In the genomic region with DNA sequence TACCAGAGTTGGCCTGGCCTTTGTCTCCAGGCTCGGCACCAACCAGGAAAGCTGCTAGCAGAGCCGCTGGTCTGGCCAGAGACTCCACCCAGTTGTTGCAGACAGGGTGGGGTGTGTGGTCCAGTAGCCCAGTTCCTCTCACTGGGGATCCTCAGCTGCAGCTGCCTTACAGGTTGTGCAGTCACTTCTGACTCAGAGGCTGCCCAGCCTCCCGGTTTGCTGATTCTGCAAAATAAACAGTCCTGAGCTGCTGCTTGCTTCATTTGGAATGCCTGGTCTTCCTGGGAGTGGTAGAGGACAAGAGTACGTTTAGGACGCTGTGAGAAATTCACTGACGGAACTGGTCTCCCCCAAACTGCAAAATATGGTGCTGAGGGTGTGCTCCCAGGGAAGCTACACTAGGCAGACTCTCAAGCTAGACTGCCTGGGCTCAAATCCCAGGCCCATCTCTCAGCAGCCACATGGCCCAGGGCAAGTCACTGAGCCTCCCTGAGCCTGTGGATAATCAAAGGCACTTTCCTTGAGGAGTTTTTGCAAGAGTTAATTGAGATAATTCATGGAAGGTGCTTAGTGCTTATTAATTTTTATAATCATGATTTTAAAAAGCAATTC, we compare ENCODE assay signal across 11 cellular contexts.
A peak's percentile ranks its signal among the peaks of the same experiment; 100 is the strongest.
DNase-seq lines count a peak whose midpoint lies in the region; ATAC-seq and TF ChIP-seq lines count a peak whose summit lies in the region.
"Had no signal": no experiment of that assay in that cellular context is flagged by ENCODE, and none has a peak within 500 bp of the region (broad histone marks: within the 10 kb centered on the region; RNA-seq: fewer than 3 reads in every experiment).

No MANE protein-coding gene starts in this region.

- H3K4me3 Mint-ChIP-seq in type B pancreatic cell, result no peak overlapping the region
- no peak overlapping the region for H3K4me3 Mint-ChIP-seq in activated naive CD8-positive, alpha-beta T cell treated with anti-CD3 and anti-CD28 coated beads for 36 hours
- H3K4me3 Mint-ChIP-seq: activated naive CD4-positive, alpha-beta T cell treated with anti-CD3 and anti-CD28 coated beads for 36 hours had no signal

- H3K4me3 ChIP-seq in RWPE2 (ENCODE audit: severe bottlenecking) (no peak overlapping the region), BE2C (ENCODE audit: low read depth, low read length) (no peak overlapping the region)

- H3K9me3 ChIP-seq in RWPE2 (ENCODE audit: severe bottlenecking) (no peaks in the 10 kb centered on the region), BE2C (no peaks in the 10 kb centered on the region)

- ATAC-seq in RWPE2 (ENCODE audit: low read depth), result peak; percentile 99

- H3K4me1 ChIP-seq in RWPE2 (ENCODE audit: insufficient read depth, poor library complexity, severe bottlenecking), result peaks cover 10% of the 10 kb centered on the region
- no peaks in the 10 kb centered on the region for H3K4me1 ChIP-seq in BE2C

- no peaks in the 10 kb centered on the region for H3K36me3 Mint-ChIP-seq in type B pancreatic cell
- H3K36me3 Mint-ChIP-seq in activated naive CD8-positive, alpha-beta T cell treated with anti-CD3 and anti-CD28 coated beads for 36 hours, result no peaks in the 10 kb centered on the region

- DNase-seq in DMS53 (lab: John Stamatoyannopoulos, UW) (peak; percentile 13), DMS53 treated with DMSO at 0.1 percent for 48 hours (lab: John Stamatoyannopoulos, UW; ENCODE audit: unreplicated experiment) (no peak), RWPE2 (ENCODE audit: low spot score) (peak; percentile 98), fibroblast of the conjunctiva (ENCODE audit: low read depth) (peak; percentile 42), type B pancreatic cell (ENCODE audit: extremely low spot score, unreplicated experiment) (no peak), BE2C (no peak)
- no peak for DNase-seq in stimulated activated naive CD4-positive, alpha-beta T cell (lab: John Stamatoyannopoulos, UW)
- DNase-seq in activated naive CD8-positive, alpha-beta T cell treated with anti-CD3 and anti-CD28 coated beads for 36 hours, result no peak
- DNase-seq: activated naive CD4-positive, alpha-beta T cell treated with anti-CD3 and anti-CD28 coated beads for 36 hours; NCI-H510A treated with DMSO at 0.1 percent for 48 hours had no signal

- no peak for TF ChIP-seq CTCF in RWPE2 (IDR thresholded peaks at IDR 0.05; ENCODE audit: poor library complexity, severe bottlenecking)
- no peak for TF ChIP-seq CTCF in type B pancreatic cell (conservative IDR thresholded peaks at IDR 0.05)
- TF ChIP-seq CTCF in BE2C (IDR thresholded peaks at IDR 0.05; ENCODE audit: low read depth, low read length), result no peak

- peak overlapping the region; percentile 76 for H3K27ac Mint-ChIP-seq in type B pancreatic cell
- H3K27ac Mint-ChIP-seq in activated naive CD8-positive, alpha-beta T cell treated with anti-CD3 and anti-CD28 coated beads for 36 hours, result no peak overlapping the region
- H3K27ac Mint-ChIP-seq: activated naive CD4-positive, alpha-beta T cell treated with anti-CD3 and anti-CD28 coated beads for 36 hours had no signal

- H3K9me3 Mint-ChIP-seq in type B pancreatic cell, result no peaks in the 10 kb centered on the region
- no peaks in the 10 kb centered on the region for H3K9me3 Mint-ChIP-seq in activated naive CD8-positive, alpha-beta T cell treated with anti-CD3 and anti-CD28 coated beads for 36 hours
- H3K9me3 Mint-ChIP-seq: activated naive CD4-positive, alpha-beta T cell treated with anti-CD3 and anti-CD28 coated beads for 36 hours had no signal

- H3K27me3 Mint-ChIP-seq in type B pancreatic cell, result peaks cover 3% of the 10 kb centered on the region
- H3K27me3 Mint-ChIP-seq in activated naive CD8-positive, alpha-beta T cell treated with anti-CD3 and anti-CD28 coated beads for 36 hours, result no peaks in the 10 kb centered on the region

- peaks cover 12% of the 10 kb centered on the region for H3K4me1 Mint-ChIP-seq in type B pancreatic cell (ENCODE audit: unreplicated experiment)
- no peaks in the 10 kb centered on the region for H3K4me1 Mint-ChIP-seq in activated naive CD8-positive, alpha-beta T cell treated with anti-CD3 and anti-CD28 coated beads for 36 hours

- H3K27ac ChIP-seq in RWPE2 (ENCODE audit: poor library complexity, severe bottlenecking), result peak overlapping the region; percentile 54
- H3K27ac ChIP-seq: 22Rv1 had no signal

- H3K27me3 ChIP-seq in RWPE2 (ENCODE audit: insufficient read depth, poor library complexity, severe bottlenecking) (no peaks in the 10 kb centered on the region), BE2C (no peaks in the 10 kb centered on the region)

- H3K36me3 ChIP-seq in RWPE2 (ENCODE audit: low read depth) (no peaks in the 10 kb centered on the region), BE2C (no peaks in the 10 kb centered on the region)

Comparison
In these comparisons a context has a peak if more than half of its experiments do, and no peak if none do; other contexts are left out.
1. DNase-seq: peak in DMS53 (single experiment), RWPE2 (single experiment) and fibroblast of the conjunctiva (single experiment); none in DMS53 treated with DMSO at 0.1 percent for 48 hours (single experiment), type B pancreatic cell (single experiment), stimulated activated naive CD4-positive, alpha-beta T cell (0 of 6), activated naive CD8-positive, alpha-beta T cell treated with anti-CD3 and anti-CD28 coated beads for 36 hours (single experiment) and BE2C (single experiment).